14 cellular contexts compared by ENCODE assay signal in genomic region chr7:24930856-24931255, GRCh38. TPM values are rescaled to one million over a fixed set of nuclear protein-coding genes. Genes with fewer than 3 reads are reported as not detected.
DNase-seq lines count a peak whose midpoint lies in the region; ATAC-seq and TF ChIP-seq lines count a peak whose summit lies in the region.
"Had no signal": no experiment of that assay in that cellular context is flagged by ENCODE, and none has a peak within 500 bp of the region (broad histone marks: within the 10 kb centered on the region; RNA-seq: fewer than 3 reads in every experiment).

No MANE protein-coding gene starts in this region.

- H3K36me3 ChIP-seq in OCI-LY7 (ENCODE audit: insufficient read depth, low read length) (peaks cover 49% of the 10 kb centered on the region), Caco-2 (ENCODE audit: control insufficient read depth, insufficient read depth, low read length) (no peaks in the 10 kb centered on the region), left lung (no peaks in the 10 kb centered on the region)

- ATAC-seq in activated T-cell treated with anti-CD3 and anti-CD28 coated beads, Interleukin-2, amount 50 U/mL, for 72 hours (replicated peaks in 1 of 2), result no peak
- ATAC-seq in central memory CD8-positive, alpha-beta T cell (replicated peaks; ENCODE audit: extremely low read depth, poor library complexity, severe bottlenecking), result no peak
- ATAC-seq in GM19467 (IDR thresholded peaks at IDR 0.05; ENCODE audit: unreplicated experiment) (no peak), left lung (no peak)
- ATAC-seq: GM12878, HCT116 had no signal

- H3K4me1 ChIP-seq in OCI-LY7 (ENCODE audit: insufficient read depth, low read length, poor library complexity, severe bottlenecking) (peaks cover 69% of the 10 kb centered on the region), Caco-2 (peaks cover 5% of the 10 kb centered on the region; the same call in 1 of the 2 replicates), left lung (no peaks in the 10 kb centered on the region)

- CTCF ChIA-PET in OCI-LY7 (lab: Charles Lee; ENCODE audit: unreplicated experiment), result interaction anchor here (0.8 kb wide), 1 partner anchor 34 kb away, joined by 3 read pairs; no protein-coding TSS in a partner anchor
- CTCF ChIA-PET in Caco-2 (lab: Charles Lee), result no interaction called here

- no peak for TF ChIP-seq CTCF in OCI-LY7 (conservative IDR thresholded peaks at IDR 0.05; ENCODE audit: low read length)
- TF ChIP-seq CTCF in Caco-2 (IDR thresholded peaks at IDR 0.05; ENCODE audit: insufficient read depth in 1 of 2, low read depth in 1 of 2, low read length in 1 of 2, severe bottlenecking in 1 of 2, unreplicated experiment in 1 of 2), result no peak
- no peak for TF ChIP-seq CTCF in left lung (IDR thresholded peaks at IDR 0.05)

- no peak for DNase-seq in activated T-cell treated with anti-CD3 and anti-CD28 coated beads, Interleukin-2, amount 50 U/mL, for 72 hours
- no peak for DNase-seq in activated T-cell treated with anti-CD3 and anti-CD28 coated beads for 4 hours
- DNase-seq in OCI-LY7 (ENCODE audit: low spot score), result no peak
- DNase-seq in central memory CD8-positive, alpha-beta T cell (ENCODE audit: low spot score in 2 of 2), result no peak
- DNase-seq in Caco-2, result no peak
- DNase-seq in left lung, result no peak
- DNase-seq: Calu3; CD4-positive, CD25-positive, alpha-beta regulatory T cell; DMS 273 treated with DMSO at 0.1 percent for 48 hours had no signal

- H3K4me2 ChIP-seq in OCI-LY7 (ENCODE audit: low read length), result 0 out of 2 replicates have a peak overlapping the region, but pooled peaks have one; percentile 0

- peaks cover 37% of the 10 kb centered on the region for H3K4me1 Mint-ChIP-seq in activated T-cell treated with anti-CD3 and anti-CD28 coated beads, Interleukin-2, amount 50 U/mL, for 72 hours (ENCODE audit: low read depth)
- peaks cover 76% of the 10 kb centered on the region for H3K4me1 Mint-ChIP-seq in central memory CD8-positive, alpha-beta T cell
- no peaks in the 10 kb centered on the region for H3K4me1 Mint-ChIP-seq in Caco-2 (ENCODE audit: low read depth, unreplicated experiment)

- H2AFZ ChIP-seq in OCI-LY7 (ENCODE audit: low read length), result no peak overlapping the region

- POLR2A ChIA-PET in OCI-LY7 (lab: Charles Lee), result no interaction called here
- POLR2A ChIA-PET in Caco-2 (lab: Charles Lee), result no interaction called here

- H3K27me3 ChIP-seq in Caco-2 (replicated peaks; ENCODE audit: control insufficient read depth, insufficient read depth, low read length) (no peaks in the 10 kb centered on the region), left lung (no peaks in the 10 kb centered on the region)

- H3K9me3 Mint-ChIP-seq in activated T-cell treated with anti-CD3 and anti-CD28 coated beads, Interleukin-2, amount 50 U/mL, for 72 hours, result no peaks in the 10 kb centered on the region
- no peaks in the 10 kb centered on the region for H3K9me3 Mint-ChIP-seq in central memory CD8-positive, alpha-beta T cell
- H3K9me3 Mint-ChIP-seq in Caco-2 (ENCODE audit: unreplicated experiment), result no peaks in the 10 kb centered on the region

- no peaks in the 10 kb centered on the region for H3K9me2 ChIP-seq in OCI-LY7 (ENCODE audit: insufficient read depth, low read length)

- no peak overlapping the region for H3K27ac ChIP-seq in OCI-LY7 (ENCODE audit: low read depth, low read length, poor library complexity, severe bottlenecking)
- H3K27ac ChIP-seq in left lung, result no peak overlapping the region
- H3K27ac ChIP-seq: 22Rv1, HL-60 had no signal

- no peak overlapping the region for H3K4me3 Mint-ChIP-seq in activated T-cell treated with anti-CD3 and anti-CD28 coated beads, Interleukin-2, amount 50 U/mL, for 72 hours
- H3K4me3 Mint-ChIP-seq in central memory CD8-positive, alpha-beta T cell, result no peak overlapping the region
- H3K4me3 Mint-ChIP-seq in Caco-2 (ENCODE audit: unreplicated experiment), result no peak overlapping the region

- no peak overlapping the region for H3K4me3 ChIP-seq in OCI-LY7 (ENCODE audit: low read depth, low read length, poor library complexity, severe bottlenecking)
- no peak overlapping the region for H3K4me3 ChIP-seq in Caco-2 (ENCODE audit: low read depth, low read length)
- H3K4me3 ChIP-seq in left lung, result no peak overlapping the region
- H3K4me3 ChIP-seq: GM12878 had no signal

- H3K79me2 ChIP-seq in OCI-LY7 (ENCODE audit: insufficient read depth, low read depth, low read length), result peaks cover 89% of the 10 kb centered on the region

- intact Hi-C loops in OCI-LY7 (cut with micrococcal nuclease; ENCODE audit: unreplicated experiment), result no loop called here
- intact Hi-C loops in Caco-2 (cut with micrococcal nuclease; ENCODE audit: unreplicated experiment), result no loop called here
- intact Hi-C loops in left lung (cut with DNase I), result no loop called here

- BruUV-seq in OCI-LY7 (replicated peaks; lab: Mats Ljungman, UMichigan) (no TSS peak), Caco-2 (replicated peaks; lab: Mats Ljungman, UMichigan) (no TSS peak)

- H3K36me3 Mint-ChIP-seq in activated T-cell treated with anti-CD3 and anti-CD28 coated beads, Interleukin-2, amount 50 U/mL, for 72 hours (ENCODE audit: insufficient read depth in 2 of 2), result peaks cover 2 to 5% of the 10 kb centered on the region in 2 donors
- H3K36me3 Mint-ChIP-seq in central memory CD8-positive, alpha-beta T cell (ENCODE audit: insufficient read depth), result peaks cover 3% of the 10 kb centered on the region
- H3K36me3 Mint-ChIP-seq in Caco-2 (ENCODE audit: insufficient read depth, unreplicated experiment), result no peaks in the 10 kb centered on the region

- peaks cover 13% of the 10 kb centered on the region; the same call in 1 of the 2 replicates for H4K20me1 ChIP-seq in OCI-LY7 (ENCODE audit: insufficient read depth, low read length)

- peak overlapping the region; percentile 32 for H3K27ac Mint-ChIP-seq in activated T-cell treated with anti-CD3 and anti-CD28 coated beads, Interleukin-2, amount 50 U/mL, for 72 hours
- H3K27ac Mint-ChIP-seq in central memory CD8-positive, alpha-beta T cell (ENCODE audit: low read depth), result peak overlapping the region; percentile 20
- H3K27ac Mint-ChIP-seq in Caco-2 (ENCODE audit: unreplicated experiment), result no peak overlapping the region
- H3K27ac Mint-ChIP-seq: CD4-positive, CD25-positive, alpha-beta regulatory T cell had no signal

- H3K9me3 ChIP-seq in OCI-LY7 (ENCODE audit: low read length) (peaks cover 6% of the 10 kb centered on the region; the same call in 1 of the 2 replicates), Caco-2 (no peaks in the 10 kb centered on the region), left lung (no peaks in the 10 kb centered on the region)

- no peaks in the 10 kb centered on the region for H3K27me3 Mint-ChIP-seq in activated T-cell treated with anti-CD3 and anti-CD28 coated beads, Interleukin-2, amount 50 U/mL, for 72 hours (ENCODE audit: low read depth)
- H3K27me3 Mint-ChIP-seq in central memory CD8-positive, alpha-beta T cell, result no peaks in the 10 kb centered on the region
- no peaks in the 10 kb centered on the region for H3K27me3 Mint-ChIP-seq in Caco-2 (ENCODE audit: insufficient read depth, unreplicated experiment)
- H3K27me3 Mint-ChIP-seq: CD4-positive, CD25-positive, alpha-beta regulatory T cell had no signal

RNA-seq across cellular contexts. Expression of gene OSBPL3, which starts 49.1 kb away (rescaled TPM):
- total RNA-seq in activated T-cell treated with anti-CD3 and anti-CD28 coated beads, Interleukin-2, amount 50 U/mL, for 72 hours, result 10 to 100 TPM; 52.9 to 53.0 TPM
- total RNA-seq in OCI-LY7 (2014; rRNA removed; shearing (Covaris generic)), result 24.6 and 28.7 TPM in 2 replicates
- 67.0 and 79.9 TPM in 2 replicates for total RNA-seq in OCI-LY7 (2022)
- total RNA-seq in Caco-2 (2022), result 43.9 and 45.1 TPM in 2 replicates
- total RNA-seq in left lung, result 10 to 100 TPM; 21.4 to 30.5 TPM
